In genomic region chr1:8031176-8031785, GRCh38 we compare ENCODE assay signal across 8 cellular contexts. TPM values are rescaled to one million over a fixed set of nuclear protein-coding genes. Genes with fewer than 3 reads are reported as not detected.
DNase-seq lines count a peak whose midpoint lies in the region; ATAC-seq and TF ChIP-seq lines count a peak whose summit lies in the region.

No MANE protein-coding gene starts in this region.

- H3K27ac Mint-ChIP-seq in chondrocyte (ENCODE audit: unreplicated experiment): no peak overlapping the region
- no peak overlapping the region for H3K27ac Mint-ChIP-seq in activated T-cell treated with anti-CD3 and anti-CD28 coated beads, Interleukin-2, amount 50 U/mL, for 24 hours
- no peak overlapping the region for H3K27ac Mint-ChIP-seq in activated naive CD4-positive, alpha-beta T cell treated with anti-CD3 and anti-CD28 coated beads, Interleukin-2, amount 10 ng/mL, durations not matched to agents 7 days and 5 days

- no peaks in the 10 kb centered on the region for H4K20me1 ChIP-seq in osteoblast (ENCODE audit: insufficient read depth, low read length)

- DNase-seq in heart right ventricle: peak in 1 of 2 donors; percentile 27
- DNase-seq in Right ventricle myocardium inferior (ENCODE audit: missing footprints): no peak
- peak; percentile 21 for DNase-seq in NCI-H345 treated with DMSO at 0.1 percent for 48 hours (lab: John Stamatoyannopoulos, UW; ENCODE audit: unreplicated experiment)
- DNase-seq in chondrocyte (ENCODE audit: low spot score): no peak
- DNase-seq in osteoblast (ENCODE audit: insufficient read length, low spot score, missing footprints): no peak
- no peak for DNase-seq in activated T-cell treated with anti-CD3 and anti-CD28 coated beads, Interleukin-2, amount 50 U/mL, for 24 hours
- no peak for DNase-seq in amygdala (lab: John Stamatoyannopoulos, UW)
- DNase-seq in activated naive CD4-positive, alpha-beta T cell treated with anti-CD3 and anti-CD28 coated beads, Interleukin-2, amount 10 ng/mL, durations not matched to agents 7 days and 5 days: no peak

- H3K9me3 Mint-ChIP-seq in chondrocyte (ENCODE audit: low read depth): no peaks in the 10 kb centered on the region
- no peaks in the 10 kb centered on the region for H3K9me3 Mint-ChIP-seq in activated T-cell treated with anti-CD3 and anti-CD28 coated beads, Interleukin-2, amount 50 U/mL, for 24 hours
- H3K9me3 Mint-ChIP-seq in activated naive CD4-positive, alpha-beta T cell treated with anti-CD3 and anti-CD28 coated beads, Interleukin-2, amount 10 ng/mL, durations not matched to agents 7 days and 5 days: no peaks in the 10 kb centered on the region

- H3K36me3 Mint-ChIP-seq in chondrocyte (ENCODE audit: low read depth): no peaks in the 10 kb centered on the region
- no peaks in the 10 kb centered on the region for H3K36me3 Mint-ChIP-seq in activated T-cell treated with anti-CD3 and anti-CD28 coated beads, Interleukin-2, amount 50 U/mL, for 24 hours (ENCODE audit: low read depth)
- no peaks in the 10 kb centered on the region for H3K36me3 Mint-ChIP-seq in activated naive CD4-positive, alpha-beta T cell treated with anti-CD3 and anti-CD28 coated beads, Interleukin-2, amount 10 ng/mL, durations not matched to agents 7 days and 5 days

- H3K4me1 ChIP-seq in heart right ventricle (peaks cover 0 to 29% (median 23%) of the 10 kb centered on the region in 9 donors), osteoblast (ENCODE audit: insufficient read depth, low read length) (peaks cover 29% of the 10 kb centered on the region)

- no peak overlapping the region for H3K27ac ChIP-seq in heart right ventricle
- H3K27ac ChIP-seq in osteoblast (ENCODE audit: low read depth, low read length): no peak overlapping the region

- no peak overlapping the region for H3K4me2 ChIP-seq in osteoblast (ENCODE audit: insufficient read depth, low read length)

- ATAC-seq in heart right ventricle (no peak), Right ventricle myocardium inferior (no peak)

- H3K27me3 Mint-ChIP-seq in chondrocyte (ENCODE audit: low read depth): no peaks in the 10 kb centered on the region
- H3K27me3 Mint-ChIP-seq in activated T-cell treated with anti-CD3 and anti-CD28 coated beads, Interleukin-2, amount 50 U/mL, for 24 hours: peaks cover 6% of the 10 kb centered on the region
- H3K27me3 Mint-ChIP-seq in activated naive CD4-positive, alpha-beta T cell treated with anti-CD3 and anti-CD28 coated beads, Interleukin-2, amount 10 ng/mL, durations not matched to agents 7 days and 5 days: peaks cover 38% of the 10 kb centered on the region

- H3K9me3 ChIP-seq in heart right ventricle (no peaks in the 10 kb centered on the region), osteoblast (ENCODE audit: low read depth, low read length) (no peaks in the 10 kb centered on the region)

- no peak overlapping the region for H3K4me3 Mint-ChIP-seq in chondrocyte (ENCODE audit: unreplicated experiment)
- no peak overlapping the region for H3K4me3 Mint-ChIP-seq in activated T-cell treated with anti-CD3 and anti-CD28 coated beads, Interleukin-2, amount 50 U/mL, for 24 hours
- H3K4me3 Mint-ChIP-seq in activated naive CD4-positive, alpha-beta T cell treated with anti-CD3 and anti-CD28 coated beads, Interleukin-2, amount 10 ng/mL, durations not matched to agents 7 days and 5 days: no peak overlapping the region

- CTCF ChIA-PET in activated naive CD4-positive, alpha-beta T cell treated with anti-CD3 and anti-CD28 coated beads, Interleukin-2, amount 10 ng/mL, durations not matched to agents 7 days and 5 days (lab: Charles Lee): interaction anchor here (0.6 to 5.1 kb wide), 12 partner anchors 13 to 1118 kb away, joined by 3 to 39 read pairs (median 3); no protein-coding TSS in a partner anchor

- WGBS in heart right ventricle, 2 donors: 83 to 84% methylated on average over 9 of the region's 9 CpGs

- H3K36me3 ChIP-seq in heart right ventricle (no peaks in the 10 kb centered on the region), osteoblast (ENCODE audit: insufficient read depth, low read length) (no peaks in the 10 kb centered on the region)

- H3K4me3 ChIP-seq in heart right ventricle: no peak overlapping the region
- H3K4me3 ChIP-seq in osteoblast (ENCODE audit: insufficient read depth, low read length): no peak overlapping the region

- H2AFZ ChIP-seq in osteoblast (ENCODE audit: low read length): no peak overlapping the region

- H3K79me2 ChIP-seq in osteoblast (ENCODE audit: insufficient read depth, low read length): peaks cover 7% of the 10 kb centered on the region

- TF ChIP-seq CTCF in heart right ventricle (IDR thresholded peaks at IDR 0.05) (peak; percentile 65 to 92 (median 77)), chondrocyte (IDR thresholded peaks at IDR 0.05) (peak; percentile 97), osteoblast (IDR thresholded peaks at IDR 0.05; ENCODE audit: extremely low read depth, low read depth, low read length) (peak; percentile 72)

- intact Hi-C loops in heart right ventricle (cut with DNase I): loop anchor here in 6 of 10 donors (1.0 to 10.0 kb wide), 6 partner anchors 86 to 282 kb away; no protein-coding TSS in a partner anchor
- intact Hi-C loops in Right ventricle myocardium inferior (cut with DNase I): no loop called here

- H3K27me3 ChIP-seq in heart right ventricle: peaks cover 0 to 26% (median 0%) of the 10 kb centered on the region in 7 donors
- H3K27me3 ChIP-seq in osteoblast (ENCODE audit: insufficient read depth, low read length): no peaks in the 10 kb centered on the region

- peaks cover 48% of the 10 kb centered on the region for H3K4me1 Mint-ChIP-seq in chondrocyte (ENCODE audit: low read depth)
- peaks cover 6% of the 10 kb centered on the region for H3K4me1 Mint-ChIP-seq in activated T-cell treated with anti-CD3 and anti-CD28 coated beads, Interleukin-2, amount 50 U/mL, for 24 hours (ENCODE audit: low read depth)
- peaks cover 8% of the 10 kb centered on the region for H3K4me1 Mint-ChIP-seq in activated naive CD4-positive, alpha-beta T cell treated with anti-CD3 and anti-CD28 coated beads, Interleukin-2, amount 10 ng/mL, durations not matched to agents 7 days and 5 days

RNA-seq across cellular contexts. Expression of gene ERRFI1, which starts 5.2 kb away (rescaled TPM):
- total RNA-seq in heart right ventricle: 10 to 100 TPM in 5 of 10 donors, 1 to 10 TPM in 5; 5.8 to 15.9 (median 10.0) TPM
- polyA plus RNA-seq in heart right ventricle: 10 to 100 TPM in 1 of 2 donors, 1 to 10 TPM in 1; 6.5 to 17.5 TPM
- total RNA-seq in Right ventricle myocardium inferior: 12.8 TPM
- 26.4 to 305 TPM (median 303 TPM) in 3 replicates for total RNA-seq in chondrocyte
- total RNA-seq in osteoblast: 60.4 and 69.5 TPM in 2 replicates
